1 cellular context compared by ENCODE assay signal in genomic region chr1:24586970-24587820, GRCh38.
TF ChIP-seq lines count a peak whose summit lies in the region.

No MANE protein-coding gene starts in this region.

TF ChIP-seq in HepG2, 621 proteins besides CTCF, POLR2A, EP300 and RAD21 (continued from another document and continues in another):
- TF ChIP-seq DZIP1 (CRISPR knock-in tag; IDR thresholded peaks at IDR 0.05) (no peak), TEAD3 (CRISPR knock-in tag; optimal IDR thresholded peaks at IDR 0.05; ENCODE audit: borderline replicate concordance) (peak; percentile 32), ZSCAN20 (CRISPR knock-in tag; IDR thresholded peaks at IDR 0.05; ENCODE audit: borderline replicate concordance) (no peak), POGK (CRISPR knock-in tag; conservative IDR thresholded peaks at IDR 0.05) (no peak), MBNL3 (CRISPR knock-in tag; conservative IDR thresholded peaks at IDR 0.05) (no peak), SNAI1 (CRISPR knock-in tag; IDR thresholded peaks at IDR 0.05; ENCODE audit: borderline replicate concordance) (no peak), ATF4 (CRISPR knock-in tag; IDR thresholded peaks at IDR 0.05) (no peak), SAP130 (CRISPR knock-in tag; IDR thresholded peaks at IDR 0.05; ENCODE audit: low read depth) (peak; percentile 40; the same call in 1 of the 2 replicates), ATF6 (CRISPR knock-in tag; conservative IDR thresholded peaks at IDR 0.05) (no peak), GMEB1 (CRISPR knock-in tag; IDR thresholded peaks at IDR 0.05; ENCODE audit: borderline replicate concordance) (no peak), RBFOX2 (IDR thresholded peaks at IDR 0.05; ENCODE audit: low read depth, low read length) (no peak), NR2C2 (CRISPR knock-in tag; IDR thresholded peaks at IDR 0.05; ENCODE audit: borderline replicate concordance) (peak; percentile 21; the same call in 1 of the 2 replicates), ZNF577 (CRISPR knock-in tag; IDR thresholded peaks at IDR 0.05; ENCODE audit: borderline replicate concordance, low read depth) (no peak), ARID2 (CRISPR knock-in tag; IDR thresholded peaks at IDR 0.05; ENCODE audit: borderline replicate concordance) (no peak), ARNTL (CRISPR knock-in tag; IDR thresholded peaks at IDR 0.05) (0 out of 2 replicates have a peak, but pooled peaks have one; percentile 12), NR2F1 (CRISPR knock-in tag; IDR thresholded peaks at IDR 0.05) (0 out of 4 replicates have a peak, but pooled peaks of 1 of the 2 experiments have one; percentile 36), MIER3 (CRISPR knock-in tag; IDR thresholded peaks at IDR 0.05; ENCODE audit: borderline replicate concordance) (0 out of 2 replicates have a peak, but pooled peaks have one; percentile 41), MNT (IDR thresholded peaks at IDR 0.05) (no peak), KDM2A (CRISPR knock-in tag; IDR thresholded peaks at IDR 0.05; ENCODE audit: borderline replicate concordance, low read depth) (no peak), ZNF891 (CRISPR knock-in tag; IDR thresholded peaks at IDR 0.05) (no peak), PAXIP1 (CRISPR knock-in tag; conservative IDR thresholded peaks at IDR 0.05) (0 out of 2 replicates have a peak, but pooled peaks have one; percentile 19), SIN3A (IDR thresholded peaks at IDR 0.05; ENCODE audit: borderline replicate concordance, low read depth, low read length) (no peak), ZNF772 (CRISPR knock-in tag; IDR thresholded peaks at IDR 0.05) (no peak), SKIL (CRISPR knock-in tag; IDR thresholded peaks at IDR 0.05; ENCODE audit: borderline replicate concordance) (no peak), ELF3 (CRISPR knock-in tag; IDR thresholded peaks at IDR 0.05) (peak; percentile 34; the same call in 1 of the 2 replicates), NR2F6 (IDR thresholded peaks at IDR 0.05) (peak; percentile 22; the same call in 1 of the 2 replicates), NR2F6 (CRISPR knock-in tag; IDR thresholded peaks at IDR 0.05) (peak; percentile 56; the same call in 1 of the 2 replicates), HNF1B (CRISPR knock-in tag; IDR thresholded peaks at IDR 0.05) (no peak), ZNF292 (CRISPR knock-in tag; IDR thresholded peaks at IDR 0.05; ENCODE audit: borderline replicate concordance, low read depth) (no peak), BRF2 (CRISPR knock-in tag; IDR thresholded peaks at IDR 0.05) (no peak), ZC3H13 (CRISPR knock-in tag; IDR thresholded peaks at IDR 0.05) (no peak), STAG1 (CRISPR knock-in tag; IDR thresholded peaks at IDR 0.05) (peak; percentile 79), ARID3A (IDR thresholded peaks at IDR 0.05; ENCODE audit: low read depth, low read length) (0 out of 2 replicates have a peak, but pooled peaks have one; percentile 32), ZNF12 (CRISPR knock-in tag; IDR thresholded peaks at IDR 0.05) (no peak), ZNF331 (CRISPR knock-in tag; IDR thresholded peaks at IDR 0.05) (0 out of 2 replicates have a peak, but pooled peaks have one; percentile 29), ZNF383 (CRISPR knock-in tag; IDR thresholded peaks at IDR 0.05; ENCODE audit: borderline replicate concordance) (no peak)
